2 cellular contexts compared by ENCODE assay signal in genomic region chr17:63364387-63364786, GRCh38.
A peak's percentile ranks its signal among the peaks of the same experiment; 100 is the strongest.
TF ChIP-seq lines count a peak whose summit lies in the region.

No MANE protein-coding gene starts in this region.

TF ChIP-seq in IMR-90, 13 proteins besides CTCF, POLR2A, EP300 and RAD21:
- no peak for TF ChIP-seq CHD1 (IDR thresholded peaks at IDR 0.05; ENCODE audit: low read depth, low read length)
- TF ChIP-seq, protein P1, sequence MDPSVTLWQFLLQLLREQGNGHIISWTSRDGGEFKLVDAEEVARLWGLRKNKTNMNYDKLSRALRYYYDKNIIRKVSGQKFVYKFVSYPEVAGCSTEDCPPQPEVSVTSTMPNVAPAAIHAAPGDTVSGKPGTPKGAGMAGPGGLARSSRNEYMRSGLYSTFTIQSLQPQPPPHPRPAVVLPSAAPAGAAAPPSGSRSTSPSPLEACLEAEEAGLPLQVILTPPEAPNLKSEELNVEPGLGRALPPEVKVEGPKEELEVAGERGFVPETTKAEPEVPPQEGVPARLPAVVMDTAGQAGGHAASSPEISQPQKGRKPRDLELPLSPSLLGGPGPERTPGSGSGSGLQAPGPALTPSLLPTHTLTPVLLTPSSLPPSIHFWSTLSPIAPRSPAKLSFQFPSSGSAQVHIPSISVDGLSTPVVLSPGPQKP (IDR thresholded peaks at IDR 0.05; ENCODE audit: borderline replicate concordance, low read depth, low read length): no peak
- no peak for TF ChIP-seq FOS (IDR thresholded peaks at IDR 0.05; ENCODE audit: low read depth, low read length)
- no peak for TF ChIP-seq MXI1 (IDR thresholded peaks at IDR 0.05; ENCODE audit: borderline replicate concordance, low read depth, low read length)
- TF ChIP-seq MAFK (IDR thresholded peaks at IDR 0.05; ENCODE audit: low read depth, low read length): peak; percentile 95
- TF ChIP-seq NFE2L2 (IDR thresholded peaks at IDR 0.05; ENCODE audit: low read depth, low read length): 0 out of 2 replicates have a peak, but pooled peaks have one; percentile 21
- no peak for TF ChIP-seq CEBPB (IDR thresholded peaks at IDR 0.05; ENCODE audit: low read depth, low read length)
- TF ChIP-seq SMC3 (IDR thresholded peaks at IDR 0.05; ENCODE audit: low read depth, low read length): no peak
- TF ChIP-seq RFX5 (IDR thresholded peaks at IDR 0.05; ENCODE audit: low read depth, low read length): no peak
- no peak for TF ChIP-seq USF2 (IDR thresholded peaks at IDR 0.05; ENCODE audit: low read depth, low read length)

TF ChIP-seq in SK-N-SH treated with all-trans-retinoic acid at 6 μM for 48 hours, 23 proteins besides CTCF, POLR2A, EP300 and RAD21:
- TF ChIP-seq ISL1 (CRISPR knock-in tag; IDR thresholded peaks at IDR 0.05) (peak; percentile 25; the same call in 1 of the 2 replicates), ZNF70 (CRISPR knock-in tag; IDR thresholded peaks at IDR 0.05) (no peak)
